In the genomic region with DNA sequence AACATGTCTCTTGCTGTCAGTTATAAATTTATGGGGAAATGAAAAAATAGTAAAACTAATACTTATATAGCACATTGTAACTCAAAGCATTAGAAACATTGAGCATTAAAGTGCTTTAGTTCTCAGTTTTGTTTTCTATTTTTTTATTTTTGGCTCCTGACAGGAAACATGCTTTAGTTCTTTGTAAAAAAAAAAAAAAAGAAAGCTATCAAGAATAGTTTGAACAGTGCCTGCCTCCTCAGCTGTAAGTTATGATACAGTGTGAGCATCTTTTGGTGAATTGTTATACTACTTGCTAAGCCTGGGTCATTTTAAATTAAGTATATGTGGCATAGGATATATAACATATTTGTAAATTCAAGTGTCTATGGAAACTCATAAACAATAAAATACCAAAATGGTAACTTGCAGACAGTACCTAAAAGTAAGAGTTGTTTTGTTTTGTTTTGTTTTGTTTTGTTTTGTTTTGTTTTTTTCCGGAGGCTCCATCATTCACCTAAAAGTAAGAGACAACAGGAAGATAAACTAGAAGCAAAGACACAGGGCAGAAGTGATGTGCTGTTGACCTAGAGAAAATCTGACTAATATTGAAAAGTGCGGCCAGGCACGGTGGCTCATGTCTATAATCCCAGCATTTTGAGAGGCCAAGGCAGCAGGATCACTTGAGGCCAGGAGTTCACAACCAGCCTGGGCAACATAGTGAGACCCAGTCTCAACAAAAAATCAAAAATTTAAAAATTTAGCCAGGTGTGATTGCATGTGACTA, we compare ENCODE assay signal across 16 cellular contexts. TPM values are rescaled to one million over a fixed set of nuclear protein-coding genes. Genes with fewer than 3 reads are reported as not detected.
DNase-seq lines count a peak whose midpoint lies in the region; ATAC-seq and TF ChIP-seq lines count a peak whose summit lies in the region.
"Had no signal": no experiment of that assay in that cellular context is flagged by ENCODE, and none has a peak within 500 bp of the region (broad histone marks: within the 10 kb centered on the region; RNA-seq: fewer than 3 reads in every experiment).

No MANE protein-coding gene starts in this region.

- H3K36me3 Mint-ChIP-seq in activated T-cell treated with anti-CD3 and anti-CD28 coated beads, Interleukin-2, amount 50 U/mL, for 4 hours (ENCODE audit: insufficient read depth) = no peaks in the 10 kb centered on the region
- H3K36me3 Mint-ChIP-seq: activated naive CD4-positive, alpha-beta T cell treated with anti-CD3 and anti-CD28 coated beads, Interleukin-2, amount 50 U/mL, for 24 hours had no signal

- no peak overlapping the region for H3K4me3 Mint-ChIP-seq in activated T-cell treated with anti-CD3 and anti-CD28 coated beads, Interleukin-2, amount 50 U/mL, for 4 hours
- H3K4me3 Mint-ChIP-seq: activated naive CD4-positive, alpha-beta T cell treated with anti-CD3 and anti-CD28 coated beads, Interleukin-2, amount 50 U/mL, for 24 hours; HFFc6 had no signal

- H3K9me3 ChIP-seq in Karpas-422 (ENCODE audit: low read length) (no peaks in the 10 kb centered on the region), psoas muscle (no peaks in the 10 kb centered on the region)
- H3K9me3 ChIP-seq: right atrium auricular region had no signal

- peak overlapping the region; percentile 12; the same call in 1 of the 2 replicates for H3K9ac ChIP-seq in Karpas-422 (ENCODE audit: low read length)

- no peaks in the 10 kb centered on the region for H3K79me2 ChIP-seq in Karpas-422 (ENCODE audit: low read length)

- 90 to 94% (median 93%) methylated on average over 3 of the region's 3 CpGs for WGBS in psoas muscle, 3 donors

- H3K4me3 ChIP-seq in GM12875 (ENCODE audit: low read depth, low read length) = peak overlapping the region; percentile 35
- H3K4me3 ChIP-seq in Karpas-422 (ENCODE audit: low read length) = peak overlapping the region; percentile 28
- no peak overlapping the region for H3K4me3 ChIP-seq in psoas muscle
- H3K4me3 ChIP-seq: cardiac muscle cell, right atrium auricular region had no signal

- no peaks in the 10 kb centered on the region for H3K27me3 Mint-ChIP-seq in activated T-cell treated with anti-CD3 and anti-CD28 coated beads, Interleukin-2, amount 50 U/mL, for 4 hours (ENCODE audit: low read depth)
- H3K27me3 Mint-ChIP-seq: activated naive CD4-positive, alpha-beta T cell treated with anti-CD3 and anti-CD28 coated beads, Interleukin-2, amount 50 U/mL, for 24 hours had no signal

- intact Hi-C loops in psoas muscle (cut with DNase I) = no loop called here

- ATAC-seq in GM19351 (IDR thresholded peaks at IDR 0.05; ENCODE audit: unreplicated experiment) = peak; percentile 39
- ATAC-seq in HG02678 (IDR thresholded peaks at IDR 0.05; ENCODE audit: unreplicated experiment) = peak; percentile 43
- no peak for ATAC-seq in psoas muscle
- no peak for ATAC-seq in activated T-cell treated with anti-CD3 and anti-CD28 coated beads, Interleukin-2, amount 50 U/mL, for 4 hours
- ATAC-seq in GM18520 (IDR thresholded peaks at IDR 0.05; ENCODE audit: unreplicated experiment) = no peak
- ATAC-seq: stimulated activated naive CD8-positive, alpha-beta T cell treated with anti-CD3 and anti-CD28 coated beads, Interleukin-15, Interleukin-2, amounts not matched to agents 100 U/mL and 50 U/mL, for 24 hours had no signal

- H3K27ac ChIP-seq in Karpas-422 (ENCODE audit: low read length) (0 out of 2 replicates have a peak overlapping the region, but pooled peaks have one; percentile 33), psoas muscle (no peak overlapping the region)
- H3K27ac ChIP-seq: cardiac muscle cell, right atrium auricular region had no signal

- H3K9me2 ChIP-seq in Karpas-422 (replicated peaks; ENCODE audit: insufficient read depth, low read length) = no peaks in the 10 kb centered on the region

- TF ChIP-seq CTCF in GM12875 (IDR thresholded peaks at IDR 0.05; ENCODE audit: borderline replicate concordance, insufficient read depth, low read depth, low read length) (no peak), psoas muscle (IDR thresholded peaks at IDR 0.05) (no peak)

- H3K27me3 ChIP-seq in Karpas-422 (ENCODE audit: low read length) (no peaks in the 10 kb centered on the region), psoas muscle (ENCODE audit: insufficient read depth in 3 of 3, low read length in 2 of 3) (no peaks in the 10 kb centered on the region)
- H3K27me3 ChIP-seq: cardiac muscle cell, right atrium auricular region had no signal

- DNase-seq in Karpas-422 = no peak
- DNase-seq in psoas muscle = no peak
- DNase-seq in amygdala (lab: John Stamatoyannopoulos, UW) = no peak
- no peak for DNase-seq in activated T-cell treated with anti-CD3 and anti-CD28 coated beads, Interleukin-2, amount 50 U/mL, for 4 hours
- DNase-seq: HFFc6; NCI-H1092 treated with DMSO at 0.1 percent for 48 hours; NCI-H748 treated with DMSO at 0.1 percent for 48 hours; stimulated activated CD4-positive, alpha-beta T cell treated with anti-CD3 and anti-CD28 coated beads, Interleukin-4, amount 100 ng/mL, for 24 hours; stimulated activated naive CD8-positive, alpha-beta T cell treated with anti-CD3 and anti-CD28 coated beads, Interleukin-15, Interleukin-2, amounts not matched to agents 100 U/mL and 50 U/mL, for 24 hours had no signal

- peak overlapping the region; percentile 65 for H3K4me2 ChIP-seq in Karpas-422 (ENCODE audit: low read depth, low read length, poor library complexity, severe bottlenecking)

- H3K9me3 Mint-ChIP-seq in activated T-cell treated with anti-CD3 and anti-CD28 coated beads, Interleukin-2, amount 50 U/mL, for 4 hours = no peaks in the 10 kb centered on the region
- H3K9me3 Mint-ChIP-seq: activated naive CD4-positive, alpha-beta T cell treated with anti-CD3 and anti-CD28 coated beads, Interleukin-2, amount 50 U/mL, for 24 hours; HFFc6 had no signal

- H3K36me3 ChIP-seq in Karpas-422 (ENCODE audit: insufficient read depth, low read length) (no peaks in the 10 kb centered on the region), psoas muscle (ENCODE audit: insufficient read depth in 1 of 2, low read depth in 1 of 2) (no peaks in the 10 kb centered on the region)
- H3K36me3 ChIP-seq: cardiac muscle cell, right atrium auricular region had no signal

- H2AFZ ChIP-seq in Karpas-422 (ENCODE audit: low read length) = 0 out of 2 replicates have a peak overlapping the region, but pooled peaks have one; percentile 7

- H3K4me1 ChIP-seq in Karpas-422 (ENCODE audit: low read length) (peaks cover 67% of the 10 kb centered on the region), psoas muscle (peaks cover 5% of the 10 kb centered on the region)

- H4K20me1 ChIP-seq in Karpas-422 (ENCODE audit: insufficient read depth, low read depth, low read length) = no peaks in the 10 kb centered on the region

- peaks cover 12% of the 10 kb centered on the region for H3K4me1 Mint-ChIP-seq in activated T-cell treated with anti-CD3 and anti-CD28 coated beads, Interleukin-2, amount 50 U/mL, for 4 hours (ENCODE audit: low read depth)

RNA-seq across cellular contexts. Expression of gene CENPC, which starts 5.4 kb away (rescaled TPM):
- 33.6 and 44.5 TPM in 2 replicates for total RNA-seq in Karpas-422 (2014; rRNA removed; shearing (Covaris generic); ENCODE audit: low replicate concordance)
- 1 to 10 TPM; 3.5 to 5.6 (median 4.5) TPM for total RNA-seq in psoas muscle
- 1 to 10 TPM; 1.5 to 3.2 (median 2.1) TPM for polyA plus RNA-seq in psoas muscle
- total RNA-seq in activated T-cell treated with anti-CD3 and anti-CD28 coated beads, Interleukin-2, amount 50 U/mL, for 4 hours = 10 to 100 TPM in 2 of 3 donors, 1 to 10 TPM in 1; 9.2 to 13.3 (median 10.2) TPM

RNA-seq across cellular contexts. Expression of gene STAP1, which starts 7.9 kb away (rescaled TPM):
- 47.5 and 80.8 TPM in 2 replicates for total RNA-seq in Karpas-422 (2014; rRNA removed; shearing (Covaris generic); ENCODE audit: low replicate concordance)
- total RNA-seq in psoas muscle = under 1 TPM in 1 of 4 donors, not detected in 3; 0.23 TPM
- polyA plus RNA-seq in psoas muscle = under 1 TPM in 1 of 3 donors, not detected in 2; 0.04 TPM
- 1 to 10 TPM; 1.3 to 3.7 (median 2.7) TPM for total RNA-seq in activated T-cell treated with anti-CD3 and anti-CD28 coated beads, Interleukin-2, amount 50 U/mL, for 4 hours
- total RNA-seq: cardiac muscle cell, HFFc6, right atrium auricular region had no signal

Comparison
In these comparisons a context has a peak if more than half of its experiments do, and no peak if none do; other contexts are left out.
1. ATAC-seq: peak in GM19351 (single experiment) and HG02678 (single experiment); none in psoas muscle (0 of 4), activated T-cell treated with anti-CD3 and anti-CD28 coated beads, Interleukin-2, amount 50 U/mL, for 4 hours (0 of 2) and GM18520 (single experiment).
2. RNA of gene STAP1, which starts 7.9 kb away (total RNA-seq): 47.5 to 80.8 TPM in Karpas-422; 1.3 to 3.7 TPM in activated T-cell treated with anti-CD3 and anti-CD28 coated beads, Interleukin-2, amount 50 U/mL, for 4 hours and 0.23 TPM in psoas muscle; every median in the first group is over 10 times any median in the second.